ENCODE assay signal across 12 cellular contexts in genomic region chr7:15007507-15007906, GRCh38.
A peak's percentile ranks its signal among the peaks of the same experiment; 100 is the strongest.
DNase-seq lines count a peak whose midpoint lies in the region; ATAC-seq and TF ChIP-seq lines count a peak whose summit lies in the region.
"Had no signal": no experiment of that assay in that cellular context is flagged by ENCODE, and none has a peak within 500 bp of the region (broad histone marks: within the 10 kb centered on the region; RNA-seq: fewer than 3 reads in every experiment).

No MANE protein-coding gene starts in this region.

- H3K4me3 ChIP-seq in BJ (ENCODE audit: low read depth, low read length) (no peak overlapping the region), dorsolateral prefrontal cortex (no peak overlapping the region)
- H3K4me3 ChIP-seq: mucosa of descending colon had no signal

- H3K36me3 Mint-ChIP-seq in HFFc6 (ENCODE audit: low read depth): no peaks in the 10 kb centered on the region

- peak; percentile 72 for ATAC-seq in SK-N-SH treated with all-trans-retinoic acid at 6 μM for 48 hours
- no peak for ATAC-seq in GM21423 (IDR thresholded peaks at IDR 0.05; ENCODE audit: unreplicated experiment)
- ATAC-seq in HG03039 (IDR thresholded peaks at IDR 0.05; ENCODE audit: unreplicated experiment): no peak
- ATAC-seq: mucosa of descending colon had no signal

- intact Hi-C loops in dorsolateral prefrontal cortex (cut with DNase I): no loop called here

- TF ChIP-seq CTCF in BJ (IDR thresholded peaks at IDR 0.05; ENCODE audit: insufficient read depth, low read depth, low read length) (peak; percentile 40), HFFc6 (IDR thresholded peaks at IDR 0.05) (peak; percentile 50), dorsolateral prefrontal cortex (IDR thresholded peaks at IDR 0.05 in 54 of 56, conservative IDR thresholded peaks at IDR 0.05 in 2 of 56; ENCODE audit: low read depth in 1 of 56, partially characterized antibody in 56 of 56) (peak in 1 of 56 donors; percentile 7)

- H3K36me3 ChIP-seq in BJ (ENCODE audit: control insufficient read depth, insufficient read depth, low read length): no peaks in the 10 kb centered on the region

- no peaks in the 10 kb centered on the region for H3K4me1 Mint-ChIP-seq in HFFc6 (ENCODE audit: low read depth)
- H3K4me1 Mint-ChIP-seq: central memory CD8-positive, alpha-beta T cell had no signal

- H3K27me3 Mint-ChIP-seq in HFFc6 (ENCODE audit: insufficient read depth): peaks cover 1% of the 10 kb centered on the region; the same call in 1 of the 2 replicates
- H3K27me3 Mint-ChIP-seq: central memory CD8-positive, alpha-beta T cell had no signal

- DNase-seq in BJ (ENCODE audit: low read depth) (no peak), HFFc6 (no peak), iPS-NIHi7 (ENCODE audit: extremely low spot score) (peak; percentile 51), dorsolateral prefrontal cortex (no peak)
- no peak for DNase-seq in activated T-cell treated with anti-CD3 and anti-CD28 coated beads, Interleukin-2, amount 50 U/mL, for 48 hours
- DNase-seq: activated CD4-positive, alpha-beta T cell treated with anti-CD3 and anti-CD28 coated beads for 4 hours; NCI-H187 had no signal

- no peak overlapping the region for H3K27ac Mint-ChIP-seq in HFFc6

- CTCF ChIA-PET in BJ (lab: Yijun Ruan, JAX): interaction anchor here (0.9 to 2.9 kb wide), 3 partner anchors 8 to 316 kb away, joined by 3 to 8 read pairs (median 3); no protein-coding TSS in a partner anchor

- no peaks in the 10 kb centered on the region for H3K9me3 Mint-ChIP-seq in HFFc6
- H3K9me3 Mint-ChIP-seq: central memory CD8-positive, alpha-beta T cell had no signal

- H3K27me3 ChIP-seq in BJ (ENCODE audit: control insufficient read depth, insufficient read depth, low read length): no peaks in the 10 kb centered on the region
- H3K27me3 ChIP-seq in dorsolateral prefrontal cortex: no peaks in the 10 kb centered on the region

- H3K4me3 Mint-ChIP-seq in HFFc6: no peak overlapping the region
- H3K4me3 Mint-ChIP-seq: central memory CD8-positive, alpha-beta T cell had no signal

- POLR2A ChIA-PET in BJ (lab: Charles Lee): no interaction called here

- H3K27ac ChIP-seq in dorsolateral prefrontal cortex: no peak overlapping the region

TF ChIP-seq in SK-N-SH treated with all-trans-retinoic acid at 6 μM for 48 hours, 23 proteins besides CTCF, POLR2A, EP300 and RAD21:
- no peak for TF ChIP-seq SNAI2 (CRISPR knock-in tag; IDR thresholded peaks at IDR 0.05)
- TF ChIP-seq BACH2 (CRISPR knock-in tag; IDR thresholded peaks at IDR 0.05; ENCODE audit: borderline replicate concordance): no peak
- no peak for TF ChIP-seq RARB (CRISPR knock-in tag; IDR thresholded peaks at IDR 0.05)
- TF ChIP-seq TSHZ2 (CRISPR knock-in tag; IDR thresholded peaks at IDR 0.05): no peak
- no peak for TF ChIP-seq ZNF70 (CRISPR knock-in tag; IDR thresholded peaks at IDR 0.05)
TF ChIP-seq in SK-N-SH treated with all-trans-retinoic acid at 6 μM for 48 hours: peak in this region for 0.
